18 cellular contexts compared by ENCODE assay signal in the genomic region with DNA sequence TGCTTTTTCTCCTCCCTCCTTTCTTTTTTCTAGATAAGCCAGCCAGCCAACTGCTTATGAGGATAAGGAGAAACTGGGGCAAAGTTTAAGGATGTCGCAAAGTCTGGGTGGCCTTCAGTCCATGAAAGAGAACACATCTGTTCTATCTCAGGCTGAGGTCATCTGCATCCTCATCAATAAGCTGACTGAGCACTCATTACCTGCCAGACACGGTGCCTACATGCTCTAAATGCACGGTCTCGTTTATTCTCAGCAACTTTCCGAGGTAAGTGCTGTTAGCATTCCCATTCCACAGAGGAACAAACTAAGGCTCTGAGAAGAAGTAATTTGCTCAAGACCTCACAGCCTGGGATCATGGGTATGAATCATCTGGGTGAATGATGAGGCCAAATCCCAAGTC.
"Had no signal": no experiment of that assay in that cellular context is flagged by ENCODE, and none has a peak within 500 bp of the region (broad histone marks: within the 10 kb centered on the region; RNA-seq: fewer than 3 reads in every experiment).

No MANE protein-coding gene starts in this region.

- H3K36me3 ChIP-seq: ascending aorta, lower lobe of right lung, prostate gland, spleen, transverse colon had no signal

- H3K4me3 ChIP-seq: ascending aorta, lower lobe of right lung, prostate gland, spleen, transverse colon had no signal

- FAIRE-seq: bronchial epithelial cell, TTC549 had no signal

- ATAC-seq: activated T-cell treated with anti-CD3 and anti-CD28 coated beads, Interleukin-2, amount 50 U/mL, for 72 hours; lower lobe of right lung; naive thymus-derived CD4-positive, alpha-beta T cell; sciatic nerve; stimulated activated naive B cell treated with anti-CD40 and anti-IgM and Interleukin-4, amounts not matched to agents 10 μg/mL and 1 μg/mL and 100 μg/mL, for 72 hours had no signal

- H3K4me3 Mint-ChIP-seq: activated naive CD8-positive, alpha-beta T cell treated with anti-CD3 and anti-CD28 coated beads, Interleukin-2, amount 10 ng/mL, durations not matched to agents 7 days and 5 days; activated T-cell treated with anti-CD3 and anti-CD28 coated beads, Interleukin-2, amount 50 U/mL, for 72 hours; naive thymus-derived CD4-positive, alpha-beta T cell had no signal

- H3K36me3 Mint-ChIP-seq: naive thymus-derived CD4-positive, alpha-beta T cell; stimulated activated naive B cell treated with anti-CD40 and anti-IgM and Interleukin-4, amounts not matched to agents 10 μg/mL and 1 μg/mL and 100 μg/mL, for 72 hours had no signal

- H3K27ac Mint-ChIP-seq: activated naive CD8-positive, alpha-beta T cell treated with anti-CD3 and anti-CD28 coated beads, Interleukin-2, amount 10 ng/mL, durations not matched to agents 7 days and 5 days; activated T-cell treated with anti-CD3 and anti-CD28 coated beads, Interleukin-2, amount 50 U/mL, for 72 hours had no signal

- H3K9me3 ChIP-seq: ascending aorta, lower lobe of right lung, prostate gland, spleen, transverse colon had no signal

- H3K9me3 Mint-ChIP-seq: activated naive CD8-positive, alpha-beta T cell treated with anti-CD3 and anti-CD28 coated beads, Interleukin-2, amount 10 ng/mL, durations not matched to agents 7 days and 5 days; naive thymus-derived CD4-positive, alpha-beta T cell; stimulated activated naive B cell treated with anti-CD40 and anti-IgM and Interleukin-4, amounts not matched to agents 10 μg/mL and 1 μg/mL and 100 μg/mL, for 72 hours had no signal

- H3K27me3 Mint-ChIP-seq: activated naive CD8-positive, alpha-beta T cell treated with anti-CD3 and anti-CD28 coated beads, Interleukin-2, amount 10 ng/mL, durations not matched to agents 7 days and 5 days; naive thymus-derived CD4-positive, alpha-beta T cell; stimulated activated naive B cell treated with anti-CD40 and anti-IgM and Interleukin-4, amounts not matched to agents 10 μg/mL and 1 μg/mL and 100 μg/mL, for 72 hours had no signal

- H3K27ac ChIP-seq: ascending aorta, lower lobe of right lung, prostate gland had no signal

- DNase-seq: activated CD4-positive, alpha-beta T cell treated with anti-CD3 and anti-CD28 coated beads, Interleukin-2, amount 50 U/mL, for 1 hour; activated gamma-delta T cell treated with Interleukin-2 at 50 U/mL for 16 hours; activated naive CD8-positive, alpha-beta T cell treated with anti-CD3 and anti-CD28 coated beads, Interleukin-2, amount 10 ng/mL, durations not matched to agents 7 days and 5 days; activated T-cell treated with anti-CD3 and anti-CD28 coated beads, Interleukin-2, amount 50 U/mL, for 72 hours; hippocampal formation; kidney glomerular epithelial cell; lower lobe of right lung; naive thymus-derived CD4-positive, alpha-beta T cell; spleen; stimulated activated CD4-positive, alpha-beta T cell treated with anti-CD3 and anti-CD28 coated beads, Interleukin-1b, Interleukin-23, amount 100 ng/mL, for 48 hours; stimulated activated naive B cell treated with anti-CD40 and anti-IgM and Interleukin-4, amounts not matched to agents 10 μg/mL and 1 μg/mL and 100 μg/mL, for 72 hours; T-helper 2 cell; transverse colon had no signal

- H3K27me3 ChIP-seq: ascending aorta, spleen, transverse colon had no signal
